Comparison of ENCODE assay signal across 14 cellular contexts in the genomic region with DNA sequence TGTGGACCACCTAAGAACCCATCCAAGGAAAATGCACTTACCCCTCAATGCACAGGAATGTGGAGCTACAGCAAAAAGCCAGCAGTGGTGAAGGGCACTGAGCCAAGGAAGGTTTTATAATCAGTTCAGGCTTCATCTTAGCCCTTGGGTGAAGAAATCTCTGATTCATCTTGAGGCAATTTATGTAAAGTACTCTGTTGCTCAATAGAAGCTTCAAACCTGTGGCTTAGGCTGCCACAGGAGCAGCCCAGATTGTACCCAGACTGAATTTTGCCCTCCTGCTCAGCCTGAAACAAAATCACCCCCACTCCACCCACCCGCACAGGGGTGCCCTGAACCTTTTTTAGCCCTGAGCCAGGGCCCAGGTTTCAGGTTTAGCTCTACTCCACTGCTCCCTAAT. TPM values are rescaled to one million over a fixed set of nuclear protein-coding genes. Genes with fewer than 3 reads are reported as not detected.
DNase-seq lines count a peak whose midpoint lies in the region; ATAC-seq and TF ChIP-seq lines count a peak whose summit lies in the region.
"Had no signal": no experiment of that assay in that cellular context is flagged by ENCODE, and none has a peak within 500 bp of the region (broad histone marks: within the 10 kb centered on the region; RNA-seq: fewer than 3 reads in every experiment).

Gene S100A12 (minus strand): TSS at position 111 of the 400 bp plus-strand sequence. CDS start 1,029 bp downstream, outside the sequence.

- H3K4me1 ChIP-seq in lower lobe of right lung = peaks cover 10% of the 10 kb centered on the region
- no peaks in the 10 kb centered on the region for H3K4me1 ChIP-seq in SJCRH30

- intact Hi-C loops in lower lobe of right lung (cut with DNase I) = no loop called here

- H3K27ac ChIP-seq in brain microvascular endothelial cell (no peak within 1 kb of the TSS), lower lobe of right lung (peak within 1 kb of the TSS; percentile 36), SJCRH30 (no peak within 1 kb of the TSS)
- H3K27ac ChIP-seq: VCaP had no signal

- H3K4me3 ChIP-seq in brain microvascular endothelial cell (ENCODE audit: low read depth, low read length) (no peak within 1 kb of the TSS), lower lobe of right lung (no peak within 1 kb of the TSS), SJCRH30 (no peak within 1 kb of the TSS)

- DNase-seq in AG08396 (ENCODE audit: low spot score) (peak; percentile 63), LHCN-M2 (ENCODE audit: low read depth) (peak; percentile 57), brain microvascular endothelial cell (peak; percentile 35), lower lobe of right lung (no peak), SHP77 treated with DMSO at 0.1 percent for 48 hours (lab: John Stamatoyannopoulos, UW) (no peak), T-helper 2 cell (no peak), SJCRH30 (no peak)
- DNase-seq: CD4-positive, CD25-positive, alpha-beta regulatory T cell; mesendoderm; NCI-H526; stimulated activated CD4-positive, alpha-beta T cell treated with anti-CD3 and anti-CD28 coated beads, Interleukin-15, amount 100 ng/mL, for 24 hours had no signal

- TF ChIP-seq CTCF in brain microvascular endothelial cell (IDR thresholded peaks at IDR 0.05; ENCODE audit: low read depth, low read length, missing control alignments) (no peak), lower lobe of right lung (IDR thresholded peaks at IDR 0.05) (no peak)

- H3K9me3 ChIP-seq in lower lobe of right lung (no peaks in the 10 kb centered on the region), SJCRH30 (replicated peaks) (no peaks in the 10 kb centered on the region)

- H3K36me3 ChIP-seq in brain microvascular endothelial cell (replicated peaks) = no peaks in the 10 kb centered on the region
- H3K36me3 ChIP-seq in lower lobe of right lung = no peaks in the 10 kb centered on the region
- H3K36me3 ChIP-seq in SJCRH30 = no peaks in the 10 kb centered on the region

- no peaks in the 10 kb centered on the region for H3K27me3 ChIP-seq in brain microvascular endothelial cell (replicated peaks)
- no peaks in the 10 kb centered on the region for H3K27me3 ChIP-seq in lower lobe of right lung (ENCODE audit: low read depth)
- no peaks in the 10 kb centered on the region; the same call in 1 of the 2 replicates for H3K27me3 ChIP-seq in SJCRH30

- ATAC-seq in lower lobe of right lung (peak; percentile 87 to 91), HG03378 (IDR thresholded peaks at IDR 0.05; ENCODE audit: unreplicated experiment) (no peak)

- in situ Hi-C loops in brain microvascular endothelial cell (cut with HindIII; ENCODE audit: low pct_ligation_motif_present, low sequenced_read_pairs) = no loop called here

RNA-seq across cellular contexts. Expression of gene S100A12, which starts in this region (rescaled TPM):
- total RNA-seq in LHCN-M2 (2014; rRNA removed) = not detected in 2 replicates
- not detected for polyA plus RNA-seq in LHCN-M2 (2012)
- 54.9 TPM for total RNA-seq in lower lobe of right lung
- not detected in 2 replicates for total RNA-seq in SJCRH30 (2014; rRNA removed; shearing (Covaris generic))
- total RNA-seq: activated T-helper 2 cell treated with anti-CD3 and anti-CD28 coated beads, Interferon-gamma antibody, Interleukin-2, Interleukin-4, amounts not matched to agents 10 μg/mL and 5 μg/mL and 100 μg/mL, durations not matched to agents 14 hours and 24 hours and 36 hours; CD4-positive, CD25-positive, alpha-beta regulatory T cell had no signal

Comparison
In these comparisons a context has a peak if more than half of its experiments do, and no peak if none do; other contexts are left out.
1. RNA of gene S100A12 (total RNA-seq): 54.9 TPM in lower lobe of right lung (single experiment); not detected in LHCN-M2 and not detected in SJCRH30; every median in the first group is over 10 times any median in the second.
2. Peak in DNase-seq in LHCN-M2; RNA of the gene not detected or under 1 TPM.
3. DNase-seq: peak in AG08396 (single experiment) and brain microvascular endothelial cell (single experiment); none in lower lobe of right lung (single experiment), SHP77 treated with DMSO at 0.1 percent for 48 hours (single experiment), T-helper 2 cell (0 of 5) and SJCRH30 (0 of 2).